ENCODE assay signal across 27 cellular contexts in the genomic region with DNA sequence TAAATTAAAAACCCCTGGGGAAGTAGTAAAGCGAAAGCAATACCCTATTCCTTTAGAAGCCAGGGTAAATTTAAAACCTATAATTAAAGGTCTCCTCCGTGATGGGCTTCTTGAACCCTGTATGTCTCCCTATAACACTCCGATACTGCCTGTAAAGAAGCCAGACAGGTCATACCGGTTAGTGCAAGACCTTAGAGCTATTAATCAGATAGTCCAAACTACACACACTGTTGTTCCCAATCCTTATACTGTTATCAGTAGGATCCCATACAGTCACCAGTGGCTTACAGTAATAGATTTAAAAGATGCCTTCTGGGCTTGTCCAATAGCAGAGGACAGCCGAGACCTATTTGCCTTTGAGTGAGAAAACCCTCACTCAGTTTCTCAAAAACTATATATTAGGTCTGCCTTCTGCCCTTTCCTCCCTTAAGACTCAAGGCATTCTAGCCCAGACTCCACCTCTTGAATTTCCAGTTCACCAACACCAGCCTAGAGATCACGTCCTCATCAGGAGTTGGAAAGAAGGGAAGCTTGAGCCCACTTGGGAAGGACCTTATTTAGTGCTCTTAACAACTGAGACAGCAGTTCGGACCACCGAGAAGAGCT.
"Had no signal": no experiment of that assay in that cellular context is flagged by ENCODE, and none has a peak within 500 bp of the region (broad histone marks: within the 10 kb centered on the region; RNA-seq: fewer than 3 reads in every experiment).

No MANE protein-coding gene starts in this region.

- H3K4me1 Mint-ChIP-seq: nephron, neural crest cell had no signal

- FAIRE-seq: kidney, pancreas had no signal

- H3K4me3 Mint-ChIP-seq: naive thymus-derived CD8-positive, alpha-beta T cell; nephron; neural crest cell; stimulated activated naive CD8-positive, alpha-beta T cell treated with anti-CD3 and anti-CD28 coated beads, Interleukin-15, Interleukin-2, amounts not matched to agents 100 ng/mL and 50 ng/mL, for 24 hours had no signal

- ATAC-seq: left colon; left lung; lower lobe of right lung; naive thymus-derived CD8-positive, alpha-beta T cell; pancreas; right cardiac atrium; sciatic nerve had no signal

- H3K4me1 ChIP-seq: left lung, lower lobe of right lung, pancreas, prostate gland, suprapubic skin, tibial artery, upper lobe of left lung, vagina had no signal

- H3K27ac Mint-ChIP-seq: naive thymus-derived CD8-positive, alpha-beta T cell; nephron; stimulated activated naive CD8-positive, alpha-beta T cell treated with anti-CD3 and anti-CD28 coated beads, Interleukin-15, Interleukin-2, amounts not matched to agents 100 ng/mL and 50 ng/mL, for 24 hours had no signal

- H3K9me3 ChIP-seq: pancreas, prostate gland had no signal

- H3K27ac ChIP-seq: left lung, lower lobe of right lung, pancreas, prostate gland, skin epidermis, suprapubic skin, thoracic aorta, tibial artery, upper lobe of left lung, vagina had no signal

- DNase-seq: hippocampal formation; kidney; left colon; lower lobe of right lung; mammary epithelial cell; mesenchymal stem cell; naive thymus-derived CD8-positive, alpha-beta T cell; nucleus accumbens; pancreas; posterior cingulate gyrus; retina; right cardiac atrium; stimulated activated CD4-positive, alpha-beta T cell treated with anti-CD3 and anti-CD28 coated beads, Interleukin-2, amount 100 ng/mL, for 24 hours; stimulated activated CD4-positive, alpha-beta T cell treated with anti-CD3 and anti-CD28 coated beads, Interleukin-4, amount 100 ng/mL, for 1 hour; stimulated activated naive CD4-positive, alpha-beta T cell; tibial artery had no signal

- H3K27me3 ChIP-seq: left lung, pancreas, suprapubic skin, tibial artery, upper lobe of left lung, vagina had no signal

- H3K36me3 ChIP-seq: left lung, lower lobe of right lung, pancreas, prostate gland, suprapubic skin, thoracic aorta, tibial artery, upper lobe of left lung, vagina had no signal

- H3K4me3 ChIP-seq: left lung, lower lobe of right lung, pancreas, prostate gland, skin epidermis, suprapubic skin, thoracic aorta, tibial artery, upper lobe of left lung, vagina had no signal
